12 cellular contexts compared by ENCODE assay signal in genomic region chr1:230140221-230141001, GRCh38.
DNase-seq lines count a peak whose midpoint lies in the region; ATAC-seq, FAIRE-seq and TF ChIP-seq lines count a peak whose summit lies in the region.
"Had no signal": no experiment of that assay in that cellular context is flagged by ENCODE, and none has a peak within 500 bp of the region (broad histone marks: within the 10 kb centered on the region; RNA-seq: fewer than 3 reads in every experiment).

No MANE protein-coding gene starts in this region.

- peak overlapping the region; percentile 43 for H3K18ac ChIP-seq in IMR-90 (ENCODE audit: low read depth, low read length)

- peak overlapping the region; percentile 91 for H2AK9ac ChIP-seq in IMR-90 (replicated peaks; ENCODE audit: low read depth, low read length, poor library complexity)

- H3K4ac ChIP-seq in IMR-90 (ENCODE audit: low read depth, low read length): peak overlapping the region; percentile 91

- peak overlapping the region; percentile 79 for H4K91ac ChIP-seq in IMR-90 (ENCODE audit: insufficient read depth, low read depth, low read length)

- peak overlapping the region; percentile 97 for H2BK5ac ChIP-seq in IMR-90 (ENCODE audit: low read depth, low read length, poor library complexity, severe bottlenecking)

- no peak for FAIRE-seq in astrocyte (lab: Jason Lieb, UNC)

- peak overlapping the region; percentile 24; the same call in 1 of the 2 replicates for H3K9ac ChIP-seq in IMR-90 (ENCODE audit: low read depth, low read length)
- peak overlapping the region; percentile 70 for H3K9ac ChIP-seq in astrocyte (ENCODE audit: low read length)

- H3K4me3 ChIP-seq in A673 (ENCODE audit: low read depth, low read length, poor library complexity, severe bottlenecking): no peak overlapping the region
- H3K4me3 ChIP-seq in IMR-90 (ENCODE audit: insufficient read depth, low read depth, low read length): no peak overlapping the region; the same call in 1 of the 2 replicates
- H3K4me3 ChIP-seq in astrocyte (ENCODE audit: insufficient read depth, low read depth, low read length): peak overlapping the region; percentile 18

- H3K9me3 Mint-ChIP-seq in astrocyte (ENCODE audit: unreplicated experiment): no peaks in the 10 kb centered on the region
- no peaks in the 10 kb centered on the region for H3K9me3 Mint-ChIP-seq in activated naive CD4-positive, alpha-beta T cell treated with anti-CD3 and anti-CD28 coated beads for 36 hours
- no peaks in the 10 kb centered on the region for H3K9me3 Mint-ChIP-seq in activated naive CD4-positive, alpha-beta T cell treated with anti-CD3 and anti-CD28 coated beads, Interleukin-2, amount 10 ng/mL, durations not matched to agents 7 days and 5 days

- peaks cover 47 to 89% of the 10 kb centered on the region in 2 experiments for H3K79me1 ChIP-seq in IMR-90 (ENCODE audit: low read depth in 1 of 2, low read length in 2 of 2)

- H3K14ac ChIP-seq in IMR-90 (replicated peaks; ENCODE audit: low read depth, low read length): peak overlapping the region; percentile 89

- intact Hi-C loops in A673 (cut with micrococcal nuclease; ENCODE audit: unreplicated experiment): no loop called here
- intact Hi-C loops in IMR-90 (cut with micrococcal nuclease): no loop called here
- intact Hi-C loops in activated naive CD4-positive, alpha-beta T cell treated with anti-CD3 and anti-CD28 coated beads for 36 hours (cut with micrococcal nuclease): no loop called here

- H3K27me3 Mint-ChIP-seq in astrocyte (ENCODE audit: low read depth, unreplicated experiment): no peaks in the 10 kb centered on the region
- H3K27me3 Mint-ChIP-seq in activated naive CD4-positive, alpha-beta T cell treated with anti-CD3 and anti-CD28 coated beads for 36 hours (ENCODE audit: low read depth): no peaks in the 10 kb centered on the region
- H3K27me3 Mint-ChIP-seq in activated naive CD4-positive, alpha-beta T cell treated with anti-CD3 and anti-CD28 coated beads, Interleukin-2, amount 10 ng/mL, durations not matched to agents 7 days and 5 days: no peaks in the 10 kb centered on the region

- peaks cover 15% of the 10 kb centered on the region for H3K36me3 Mint-ChIP-seq in astrocyte (ENCODE audit: low read depth, unreplicated experiment)
- peaks cover 16% of the 10 kb centered on the region for H3K36me3 Mint-ChIP-seq in activated naive CD4-positive, alpha-beta T cell treated with anti-CD3 and anti-CD28 coated beads for 36 hours (ENCODE audit: low read depth)
- no peaks in the 10 kb centered on the region for H3K36me3 Mint-ChIP-seq in activated naive CD4-positive, alpha-beta T cell treated with anti-CD3 and anti-CD28 coated beads, Interleukin-2, amount 10 ng/mL, durations not matched to agents 7 days and 5 days

- WGBS in IMR-90 (ENCODE audit: extremely low coverage in 2 of 2, insufficient read length in 1 of 2), 2 experiments: no CpG with 5 or more reads among the region's 11 CpGs

- peak overlapping the region; percentile 55 for H2AK5ac ChIP-seq in IMR-90 (ENCODE audit: low read depth, low read length)

- DNase-seq in A673 (ENCODE audit: low spot score) (peak; percentile 64), IMR-90 (peak; percentile 90), astrocyte (ENCODE audit: low read depth) (peak; percentile 59), left lobe of liver (ENCODE audit: low spot score) (peak; percentile 85), GM03348 (ENCODE audit: low spot score) (no peak)
- no peak for DNase-seq in activated naive CD4-positive, alpha-beta T cell treated with anti-CD3 and anti-CD28 coated beads for 36 hours
- no peak for DNase-seq in activated naive CD4-positive, alpha-beta T cell treated with anti-CD3 and anti-CD28 coated beads, Interleukin-2, amount 10 ng/mL, durations not matched to agents 7 days and 5 days
- DNase-seq: activated CD4-positive, alpha-beta T cell treated with anti-CD3 and anti-CD28 coated beads, Interleukin-2, amount 50 U/mL, for 1 hour; cerebellar nuclear complex; DMS79 treated with DMSO at 0.1 percent for 48 hours; stimulated activated CD4-positive, alpha-beta T cell treated with anti-CD3 and anti-CD28 coated beads, Interleukin-4, amount 100 ng/mL, for 1 hour had no signal

- no peaks in the 10 kb centered on the region for H3K36me3 ChIP-seq in A673 (ENCODE audit: insufficient read depth, low read length, poor library complexity, severe bottlenecking)
- no peaks in the 10 kb centered on the region for H3K36me3 ChIP-seq in IMR-90 (ENCODE audit: control insufficient read depth, insufficient read depth, low read length)
- H3K36me3 ChIP-seq in astrocyte (ENCODE audit: insufficient read depth, low read length): no peaks in the 10 kb centered on the region

- TF ChIP-seq RAD21 in IMR-90 (IDR thresholded peaks at IDR 0.05; ENCODE audit: low read length): no peak

- dilution Hi-C loops in IMR-90 (cut with HindIII; ENCODE audit: low sequenced_read_pairs, unreplicated experiment): no loop called here

- H2BK15ac ChIP-seq in IMR-90 (ENCODE audit: low read depth, low read length): peak overlapping the region; percentile 49; the same call in 2 of the 3 replicates

- peak overlapping the region; percentile 73 for H3K4me2 ChIP-seq in IMR-90 (ENCODE audit: low read depth, low read length)
- peak overlapping the region; percentile 78 for H3K4me2 ChIP-seq in astrocyte (ENCODE audit: low read length)

- no peak overlapping the region for H3K4me3 Mint-ChIP-seq in astrocyte (ENCODE audit: unreplicated experiment)
- no peak overlapping the region for H3K4me3 Mint-ChIP-seq in activated naive CD4-positive, alpha-beta T cell treated with anti-CD3 and anti-CD28 coated beads for 36 hours
- no peak overlapping the region for H3K4me3 Mint-ChIP-seq in activated naive CD4-positive, alpha-beta T cell treated with anti-CD3 and anti-CD28 coated beads, Interleukin-2, amount 10 ng/mL, durations not matched to agents 7 days and 5 days

- H3K27me3 ChIP-seq in A673 (replicated peaks; ENCODE audit: insufficient read depth, low read depth, low read length, poor library complexity) (no peaks in the 10 kb centered on the region), IMR-90 (ENCODE audit: control insufficient read depth, insufficient read depth, low read length) (no peaks in the 10 kb centered on the region), astrocyte (ENCODE audit: insufficient read depth, low read length) (no peaks in the 10 kb centered on the region)

- H3K27ac Mint-ChIP-seq in astrocyte (ENCODE audit: unreplicated experiment): peak overlapping the region; percentile 76
- no peak overlapping the region for H3K27ac Mint-ChIP-seq in activated naive CD4-positive, alpha-beta T cell treated with anti-CD3 and anti-CD28 coated beads for 36 hours
- H3K27ac Mint-ChIP-seq in activated naive CD4-positive, alpha-beta T cell treated with anti-CD3 and anti-CD28 coated beads, Interleukin-2, amount 10 ng/mL, durations not matched to agents 7 days and 5 days: no peak overlapping the region

- H2BK20ac ChIP-seq in IMR-90 (ENCODE audit: low read depth, low read length): peak overlapping the region; percentile 67

- H3K23ac ChIP-seq in IMR-90 (ENCODE audit: low read depth, low read length): peak overlapping the region; percentile 94

- peaks cover 94% of the 10 kb centered on the region for H3K79me2 ChIP-seq in astrocyte (ENCODE audit: insufficient read depth, low read length)

- H3K4me1 ChIP-seq in A673 (ENCODE audit: insufficient read depth, low read length, poor library complexity, severe bottlenecking): peaks cover 86% of the 10 kb centered on the region
- H3K4me1 ChIP-seq in IMR-90 (ENCODE audit: control insufficient read depth, insufficient read depth, low read length): peaks cover 14% of the 10 kb centered on the region
- H3K4me1 ChIP-seq in astrocyte (ENCODE audit: insufficient read depth, low read length): peaks cover 34% of the 10 kb centered on the region

- H2BK120ac ChIP-seq in IMR-90 (ENCODE audit: low read depth, low read length): peak overlapping the region; percentile 73

- peaks cover 81% of the 10 kb centered on the region for H3K4me1 Mint-ChIP-seq in astrocyte (ENCODE audit: low read depth, unreplicated experiment)
- H3K4me1 Mint-ChIP-seq in activated naive CD4-positive, alpha-beta T cell treated with anti-CD3 and anti-CD28 coated beads for 36 hours (ENCODE audit: low read depth): peaks cover 53% of the 10 kb centered on the region
- peaks cover 35% of the 10 kb centered on the region for H3K4me1 Mint-ChIP-seq in activated naive CD4-positive, alpha-beta T cell treated with anti-CD3 and anti-CD28 coated beads, Interleukin-2, amount 10 ng/mL, durations not matched to agents 7 days and 5 days

- H3K9me3 ChIP-seq in A673 (ENCODE audit: low read depth, low read length, poor library complexity, severe bottlenecking): no peaks in the 10 kb centered on the region
- no peaks in the 10 kb centered on the region for H3K9me3 ChIP-seq in IMR-90 (ENCODE audit: control insufficient read depth, insufficient read depth, low read length)
- no peaks in the 10 kb centered on the region for H3K9me3 ChIP-seq in astrocyte (ENCODE audit: insufficient read depth, low read depth, low read length)

- CTCF ChIA-PET in A673 (lab: Charles Lee) (no interaction called here), IMR-90 (lab: Yijun Ruan, JAX) (no interaction called here)
- CTCF ChIA-PET in activated naive CD4-positive, alpha-beta T cell treated with anti-CD3 and anti-CD28 coated beads for 36 hours (lab: Charles Lee): interaction anchor here (0.6 kb wide), 1 partner anchor 67 kb away, joined by 3 read pairs; no protein-coding TSS in a partner anchor
- CTCF ChIA-PET in activated naive CD4-positive, alpha-beta T cell treated with anti-CD3 and anti-CD28 coated beads, Interleukin-2, amount 10 ng/mL, durations not matched to agents 7 days and 5 days (lab: Charles Lee): interaction anchor here (0.5 to 2.0 kb wide), 3 partner anchors 10 to 44 kb away, joined by 3 to 4 read pairs (median 3); no protein-coding TSS in a partner anchor

- H4K20me1 ChIP-seq in IMR-90 (ENCODE audit: insufficient read depth, low read length) (peaks cover 62% of the 10 kb centered on the region), astrocyte (ENCODE audit: insufficient read depth, low read length) (peaks cover 96% of the 10 kb centered on the region)

- peak; percentile 34; the same call in 1 of the 2 replicates for TF ChIP-seq POLR2A in IMR-90 (IDR thresholded peaks at IDR 0.05; ENCODE audit: low read depth, low read length)

- in situ Hi-C loops in IMR-90 (cut with MboI; ENCODE audit: low sequenced_read_pairs): no loop called here

- H4K5ac ChIP-seq in IMR-90 (ENCODE audit: low read depth, low read length): 0 out of 2 replicates have a peak overlapping the region, but pooled peaks have one; percentile 4

- H3K9me1 ChIP-seq in IMR-90 (ENCODE audit: insufficient read depth, low read length): peaks cover 53% of the 10 kb centered on the region

- H3K27ac ChIP-seq in A673 (ENCODE audit: low read depth, low read length, poor library complexity, severe bottlenecking) (peak overlapping the region; percentile 66), IMR-90 (ENCODE audit: insufficient read depth, low read length) (peak overlapping the region; percentile 60), astrocyte (ENCODE audit: low read depth, low read length) (peak overlapping the region; percentile 80)

- no TSS peak for BruUV-seq in A673 (replicated peaks; lab: Mats Ljungman, UMichigan)
- no TSS peak for BruUV-seq in IMR-90 (replicated peaks; lab: Mats Ljungman, UMichigan)

- POLR2A ChIA-PET in A673 (lab: Charles Lee; ENCODE audit: low non-redundant PET) (no interaction called here), IMR-90 (lab: Charles Lee; ENCODE audit: unreplicated experiment) (no interaction called here)

- H3K56ac ChIP-seq in IMR-90 (ENCODE audit: extremely low read depth, insufficient read depth, low read length): peak overlapping the region; percentile 40; the same call in 1 of the 2 replicates

- H2AFZ ChIP-seq in IMR-90 (replicated peaks; ENCODE audit: low read length, poor library complexity): peak overlapping the region; percentile 74
- no peak overlapping the region for H2AFZ ChIP-seq in astrocyte (ENCODE audit: low read depth, low read length)

- no peak for TF ChIP-seq CTCF in A673 (conservative IDR thresholded peaks at IDR 0.05; ENCODE audit: low read depth, low read length)
- no peak for TF ChIP-seq CTCF in IMR-90 (conservative IDR thresholded peaks at IDR 0.05; ENCODE audit: low read depth, low read length)
- no peak for TF ChIP-seq CTCF in astrocyte (IDR thresholded peaks at IDR 0.05; ENCODE audit: insufficient read depth, low read depth, low read length)

- ATAC-seq in IMR-90 (ENCODE audit: low read depth): peak; percentile 73
- ATAC-seq in left lobe of liver: peak; percentile 93
- no peak for ATAC-seq in GM18519 (IDR thresholded peaks at IDR 0.05; ENCODE audit: low FRiP score, unreplicated experiment)

- peak overlapping the region; percentile 55 to 66 for H4K8ac ChIP-seq in IMR-90 (ENCODE audit: low read depth in 2 of 2, low read length in 2 of 2)

Comparison
In these comparisons a context has a peak if more than half of its experiments do, and no peak if none do; other contexts are left out.
1. DNase-seq: peak in A673 (single experiment), IMR-90 (single experiment), astrocyte (single experiment) and left lobe of liver (single experiment); none in activated naive CD4-positive, alpha-beta T cell treated with anti-CD3 and anti-CD28 coated beads for 36 hours (single experiment), activated naive CD4-positive, alpha-beta T cell treated with anti-CD3 and anti-CD28 coated beads, Interleukin-2, amount 10 ng/mL, durations not matched to agents 7 days and 5 days (single experiment) and GM03348 (single experiment).
2. CTCF ChIA-PET loops: an anchor here in activated naive CD4-positive, alpha-beta T cell treated with anti-CD3 and anti-CD28 coated beads for 36 hours (0.6 kb wide) and activated naive CD4-positive, alpha-beta T cell treated with anti-CD3 and anti-CD28 coated beads, Interleukin-2, amount 10 ng/mL, durations not matched to agents 7 days and 5 days (0.5 to 2.0 kb wide); none called in A673 and IMR-90.
3. Peak in every context shown above with its lines, with median percentiles within 50 percentile points of each other: H3K27ac ChIP-seq.